In the genomic region with DNA sequence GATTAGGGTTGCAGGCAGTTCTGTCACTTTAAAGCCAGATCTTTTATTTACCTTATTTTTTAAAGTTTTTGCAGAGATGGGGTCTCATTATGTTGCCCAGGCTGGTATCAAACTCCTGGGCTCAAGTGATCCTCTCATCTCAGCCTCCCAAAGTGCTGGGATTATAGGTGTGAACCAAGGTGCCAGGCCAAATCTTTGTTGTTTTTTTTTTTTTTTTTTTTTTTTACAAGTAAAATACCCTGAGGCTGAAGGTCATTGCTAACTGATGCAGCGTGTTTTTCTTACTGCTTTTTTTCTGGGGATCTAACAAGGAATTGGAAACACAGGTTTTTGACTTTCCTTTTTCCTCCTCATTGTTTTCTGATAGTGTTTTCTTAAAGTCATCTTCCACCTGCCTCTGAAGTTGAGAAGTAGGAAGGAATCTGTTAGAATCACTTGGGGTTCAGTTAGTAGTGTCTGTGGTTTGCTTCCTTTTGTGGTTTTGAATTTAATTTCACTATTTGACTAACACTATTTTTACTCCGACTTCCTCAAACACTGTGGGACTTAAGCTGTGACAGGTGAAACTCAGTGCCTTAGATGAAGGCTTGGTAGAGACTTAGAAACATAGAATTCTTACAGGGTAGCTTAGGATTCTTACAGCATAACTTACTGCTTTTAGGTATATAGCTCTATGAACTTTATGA, we compare ENCODE assay signal across 8 cellular contexts. TPM values are rescaled to one million over a fixed set of nuclear protein-coding genes. Genes with fewer than 3 reads are reported as not detected.
DNase-seq lines count a peak whose midpoint lies in the region; ATAC-seq and TF ChIP-seq lines count a peak whose summit lies in the region.

No MANE protein-coding gene starts in this region.

- H3K9me3 Mint-ChIP-seq in chondrocyte (ENCODE audit: low read depth): no peaks in the 10 kb centered on the region

- H3K27ac ChIP-seq in KOPT-K1 (ENCODE audit: low read depth, low read length, poor library complexity, severe bottlenecking): peak overlapping the region; percentile 45
- peak overlapping the region in 2 of 59 donors; percentile 4 to 30 for H3K27ac ChIP-seq in dorsolateral prefrontal cortex

- no peaks in the 10 kb centered on the region for H3K27me3 ChIP-seq in dorsolateral prefrontal cortex

- DNase-seq in GM13976 (ENCODE audit: low spot score): peak; percentile 49
- DNase-seq in chondrocyte (ENCODE audit: low spot score): no peak
- DNase-seq in dorsolateral prefrontal cortex: no peak
- no peak for DNase-seq in stimulated activated CD4-positive, alpha-beta T cell treated with anti-CD3 and anti-CD28 coated beads, Interleukin-2, amount 100 ng/mL, for 48 hours
- DNase-seq in cerebellum (ENCODE audit: low spot score): no peak
- DNase-seq in NCI-H1048 (lab: John Stamatoyannopoulos, UW): no peak

- H3K4me1 Mint-ChIP-seq in chondrocyte (ENCODE audit: low read depth): peaks cover 60% of the 10 kb centered on the region

- peak overlapping the region; percentile 75 for H3K27ac Mint-ChIP-seq in chondrocyte (ENCODE audit: unreplicated experiment)

- H3K27me3 Mint-ChIP-seq in chondrocyte (ENCODE audit: low read depth): no peaks in the 10 kb centered on the region

- H3K36me3 ChIP-seq in KOPT-K1 (ENCODE audit: insufficient read depth, low read length): peaks cover 47% of the 10 kb centered on the region

- peak; percentile 76 for ATAC-seq in GM21717 (IDR thresholded peaks at IDR 0.05; ENCODE audit: unreplicated experiment)

- in situ Hi-C loops in GM13976 (cut with MboI; ENCODE audit: low sequenced_read_pairs, unreplicated experiment): no loop called here

- intact Hi-C loops in dorsolateral prefrontal cortex (cut with DNase I): no loop called here

- TF ChIP-seq CTCF in GM13976 (IDR thresholded peaks at IDR 0.05; ENCODE audit: borderline replicate concordance, control extremely low read depth, extremely low read depth, insufficient read depth, missing control alignments) (no peak), chondrocyte (IDR thresholded peaks at IDR 0.05) (no peak), dorsolateral prefrontal cortex (IDR thresholded peaks at IDR 0.05 in 54 of 56, conservative IDR thresholded peaks at IDR 0.05 in 2 of 56; ENCODE audit: low read depth in 1 of 56, partially characterized antibody in 56 of 56) (no peak)

- H3K4me3 Mint-ChIP-seq in chondrocyte (ENCODE audit: unreplicated experiment): no peak overlapping the region

- no peak overlapping the region for H3K4me3 ChIP-seq in dorsolateral prefrontal cortex

- H3K9me3 ChIP-seq in KOPT-K1 (ENCODE audit: insufficient read depth, low read length, poor library complexity, severe bottlenecking): no peaks in the 10 kb centered on the region

- H3K36me3 Mint-ChIP-seq in chondrocyte (ENCODE audit: low read depth): peaks cover 9% of the 10 kb centered on the region

RNA-seq across cellular contexts. Expression of gene CLTC, which starts 22.2 kb away (rescaled TPM):
- total RNA-seq in chondrocyte (312 to 399 TPM (median 314 TPM) in 3 replicates), dorsolateral prefrontal cortex (100 to 1,000 TPM; 248 to 525 (median 428) TPM), cerebellum (283 TPM)
